Comparison of ENCODE assay signal across 19 cellular contexts in genomic region chr6:6775074-6775473, GRCh38.
"Had no signal": no experiment of that assay in that cellular context is flagged by ENCODE, and none has a peak within 500 bp of the region (broad histone marks: within the 10 kb centered on the region; RNA-seq: fewer than 3 reads in every experiment).

No MANE protein-coding gene starts in this region.

- H3K27ac ChIP-seq: foreskin keratinocyte, right atrium auricular region, skin epidermis, tibial nerve, vagina, VCaP had no signal

- ATAC-seq: activated T-helper 17 cell treated with anti-CD3 and anti-CD28 coated beads, Interleukin-2, amount 50 U/mL, for 72 hours; foreskin keratinocyte; natural killer cell treated with Interleukin-12 subunit alpha and Interleukin-12 subunit beta and Interleukin-15 and Interleukin-18, amount 100 ng/mL, for 72 hours had no signal

- H3K27ac Mint-ChIP-seq: activated T-helper 17 cell treated with anti-CD3 and anti-CD28 coated beads, Interleukin-2, amount 50 U/mL, for 72 hours; natural killer cell treated with Interleukin-12 subunit alpha and Interleukin-12 subunit beta and Interleukin-15 and Interleukin-18, amount 100 ng/mL, for 72 hours; progenitor cell of endocrine pancreas had no signal

- H3K36me3 Mint-ChIP-seq: natural killer cell treated with Interleukin-12 subunit alpha and Interleukin-12 subunit beta and Interleukin-15 and Interleukin-18, amount 100 ng/mL, for 72 hours had no signal

- H3K9me3 ChIP-seq: right atrium auricular region, vagina had no signal

- H3K4me1 Mint-ChIP-seq: activated T-helper 17 cell treated with anti-CD3 and anti-CD28 coated beads, Interleukin-2, amount 50 U/mL, for 72 hours had no signal

- H3K4me1 ChIP-seq: foreskin keratinocyte, right atrium auricular region, tibial nerve, vagina had no signal

- H3K27me3 ChIP-seq: foreskin keratinocyte, right atrium auricular region, tibial nerve, vagina had no signal

- H3K4me3 Mint-ChIP-seq: activated T-helper 17 cell treated with anti-CD3 and anti-CD28 coated beads, Interleukin-2, amount 50 U/mL, for 72 hours; natural killer cell treated with Interleukin-12 subunit alpha and Interleukin-12 subunit beta and Interleukin-15 and Interleukin-18, amount 100 ng/mL, for 72 hours had no signal

- H3K4me3 ChIP-seq: right atrium auricular region, skin epidermis, tibial nerve, vagina had no signal

- DNase-seq: activated CD4-positive, alpha-beta T cell treated with anti-CD3 and anti-CD28 coated beads for 1 hour; activated CD4-positive, alpha-beta T cell treated with anti-CD3 and anti-CD28 coated beads, Interleukin-2, amount 50 U/mL, for 4 hours; activated naive CD4-positive, alpha-beta T cell treated with Interleukin-2 at 50 U/mL for 16 hours; aorta; effector memory CD4-positive, alpha-beta T cell; foreskin keratinocyte; nucleus accumbens; stimulated activated CD4-positive, alpha-beta T cell treated with anti-CD3 and anti-CD28 coated beads, Interleukin-15, amount 100 ng/mL, for 24 hours; stimulated activated CD4-positive, alpha-beta T cell treated with anti-CD3 and anti-CD28 coated beads, Interleukin-4, amount 100 ng/mL, for 1 hour; stimulated activated naive CD4-positive, alpha-beta T cell; substantia nigra had no signal

- H3K36me3 ChIP-seq: right atrium auricular region, tibial nerve, vagina had no signal

- H3K9me3 Mint-ChIP-seq: natural killer cell treated with Interleukin-12 subunit alpha and Interleukin-12 subunit beta and Interleukin-15 and Interleukin-18, amount 100 ng/mL, for 72 hours had no signal
